Comparison of ENCODE assay signal across 8 cellular contexts in the genomic region with DNA sequence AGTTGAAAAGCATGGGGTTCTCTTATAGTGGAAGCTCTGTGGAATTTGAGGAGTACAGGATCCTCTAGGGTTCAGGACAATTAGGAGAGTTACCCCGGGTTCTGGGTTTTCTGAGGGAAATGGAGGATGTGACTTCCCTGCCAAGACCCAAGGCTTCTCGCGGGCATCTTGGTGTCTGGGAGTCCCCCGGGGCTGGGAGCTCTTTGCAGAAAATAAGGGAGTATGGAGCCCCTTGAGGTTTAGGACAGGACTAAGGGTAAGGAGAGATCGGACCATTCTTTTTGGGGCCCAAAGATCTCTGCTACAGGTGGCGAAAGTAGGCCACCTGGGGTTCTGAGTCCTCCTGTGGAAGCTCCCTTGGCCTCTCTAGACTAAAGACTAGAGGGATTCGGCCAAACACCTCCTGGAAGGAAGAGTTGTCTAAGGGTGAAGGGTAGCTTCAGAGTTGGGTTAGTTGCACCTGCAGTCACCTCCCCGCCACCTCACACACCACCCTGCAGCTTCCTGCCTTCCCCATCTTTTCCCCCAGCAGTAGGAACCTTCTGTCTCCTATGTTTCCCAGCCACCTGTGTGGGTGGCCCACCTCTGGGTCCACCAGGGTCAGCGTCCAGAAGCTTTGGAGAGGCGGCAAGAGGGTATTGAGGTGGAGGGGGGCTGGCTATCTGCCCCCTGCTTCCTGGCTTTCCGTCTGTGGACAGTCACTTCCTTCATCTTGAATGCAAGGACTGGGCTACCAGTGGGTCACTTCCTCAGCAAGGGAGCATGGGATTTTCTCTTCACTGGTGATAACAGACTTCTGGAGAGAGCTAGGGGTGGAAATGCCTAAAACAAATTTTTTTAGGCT. TPM values are rescaled to one million over a fixed set of nuclear protein-coding genes. Genes with fewer than 3 reads are reported as not detected.
A peak's percentile ranks its signal among the peaks of the same experiment; 100 is the strongest.
DNase-seq lines count a peak whose midpoint lies in the region; ATAC-seq, FAIRE-seq and TF ChIP-seq lines count a peak whose summit lies in the region.

No MANE protein-coding gene starts in this region.

- H3K4me1 Mint-ChIP-seq in Caco-2 (ENCODE audit: low read depth, unreplicated experiment), result peaks cover 25% of the 10 kb centered on the region
- peaks cover 35 to 43% of the 10 kb centered on the region in 2 donors for H3K4me1 Mint-ChIP-seq in effector memory CD8-positive, alpha-beta T cell (ENCODE audit: low read depth in 2 of 2)
- H3K4me1 Mint-ChIP-seq in osteocyte (ENCODE audit: unreplicated experiment), result peaks cover 16% of the 10 kb centered on the region

- H3K27me3 Mint-ChIP-seq in Caco-2 (ENCODE audit: insufficient read depth, unreplicated experiment), result no peaks in the 10 kb centered on the region
- H3K27me3 Mint-ChIP-seq in effector memory CD8-positive, alpha-beta T cell, result no peaks in the 10 kb centered on the region
- H3K27me3 Mint-ChIP-seq in osteocyte (ENCODE audit: unreplicated experiment), result no peaks in the 10 kb centered on the region

- peak overlapping the region; percentile 94 for H3K4me2 ChIP-seq in OCI-LY3 (ENCODE audit: low read length)

- no peaks in the 10 kb centered on the region for H3K9me3 ChIP-seq in Caco-2
- H3K9me3 ChIP-seq in OCI-LY3 (ENCODE audit: insufficient read depth, low read length), result no peaks in the 10 kb centered on the region

- H3K27ac Mint-ChIP-seq in Caco-2 (ENCODE audit: unreplicated experiment) (peak overlapping the region; percentile 82), osteocyte (ENCODE audit: unreplicated experiment) (no peak overlapping the region)
- peak overlapping the region; percentile 81 to 94 for H3K27ac Mint-ChIP-seq in effector memory CD8-positive, alpha-beta T cell

- H3K4me1 ChIP-seq in Caco-2 (peaks cover 38% of the 10 kb centered on the region), OCI-LY3 (ENCODE audit: low read length) (peaks cover 28% of the 10 kb centered on the region)

- H3K36me3 Mint-ChIP-seq in Caco-2 (ENCODE audit: insufficient read depth, unreplicated experiment), result peaks cover 17% of the 10 kb centered on the region
- H3K36me3 Mint-ChIP-seq in effector memory CD8-positive, alpha-beta T cell (ENCODE audit: insufficient read depth), result peaks cover 9% of the 10 kb centered on the region
- peaks cover 4% of the 10 kb centered on the region for H3K36me3 Mint-ChIP-seq in osteocyte (ENCODE audit: unreplicated experiment)

- intact Hi-C loops in Caco-2 (cut with micrococcal nuclease; ENCODE audit: unreplicated experiment), result loop anchor here (1.0 to 5.0 kb wide), 3 partner anchors 18 to 79 kb away; a partner anchor contains a TSS

- no peak for ATAC-seq in effector memory CD8-positive, alpha-beta T cell (replicated peaks)
- no peak for ATAC-seq in HG03159 (IDR thresholded peaks at IDR 0.05; ENCODE audit: unreplicated experiment)

- H3K36me3 ChIP-seq in Caco-2 (ENCODE audit: control insufficient read depth, insufficient read depth, low read length) (no peaks in the 10 kb centered on the region), OCI-LY3 (replicated peaks; ENCODE audit: low read depth, low read length) (peaks cover 5% of the 10 kb centered on the region)

- peaks cover 52% of the 10 kb centered on the region for H3K79me2 ChIP-seq in OCI-LY3 (ENCODE audit: low read length)

- TF ChIP-seq CTCF in Caco-2 (IDR thresholded peaks at IDR 0.05; ENCODE audit: insufficient read depth in 1 of 2, low read depth in 1 of 2, low read length in 1 of 2, severe bottlenecking in 1 of 2, unreplicated experiment in 1 of 2), result no peak
- TF ChIP-seq CTCF in OCI-LY3 (IDR thresholded peaks at IDR 0.05; ENCODE audit: low read depth, low read length), result no peak
- no peak for TF ChIP-seq CTCF in osteocyte (IDR thresholded peaks at IDR 0.05)
- TF ChIP-seq CTCF in GM20000 (IDR thresholded peaks at IDR 0.05; ENCODE audit: extremely low read depth, missing control alignments), result no peak

- peak overlapping the region; percentile 35; the same call in 1 of the 2 replicates for H2AFZ ChIP-seq in OCI-LY3 (ENCODE audit: low read depth, low read length)

- CTCF ChIA-PET in Caco-2 (lab: Charles Lee), result interaction anchor here (0.6 to 4.9 kb wide), 10 partner anchors 10 to 606 kb away, joined by 3 to 42 read pairs (median 4); a partner anchor contains a TSS

- H3K4me3 ChIP-seq in Caco-2 (ENCODE audit: low read depth, low read length) (peak overlapping the region; percentile 81), OCI-LY3 (ENCODE audit: low read length) (peak overlapping the region; percentile 88)

- POLR2A ChIA-PET in Caco-2 (lab: Charles Lee), result interaction anchor here (0.7 to 1.2 kb wide), 2 partner anchors 77 to 936 kb away, joined by 4 to 8 read pairs; no protein-coding TSS in a partner anchor

- H4K20me1 ChIP-seq in OCI-LY3 (ENCODE audit: insufficient read depth, low read length), result 0 out of 2 replicates have a peak, but pooled peaks cover 3% of the 10 kb centered on the region

- BruUV-seq in Caco-2 (replicated peaks; lab: Mats Ljungman, UMichigan), result no TSS peak

- FAIRE-seq in GM19239 (lab: Jason Lieb, UNC), result no peak

- H3K9me3 Mint-ChIP-seq in Caco-2 (ENCODE audit: unreplicated experiment), result no peaks in the 10 kb centered on the region
- H3K9me3 Mint-ChIP-seq in effector memory CD8-positive, alpha-beta T cell, result no peaks in the 10 kb centered on the region
- no peaks in the 10 kb centered on the region for H3K9me3 Mint-ChIP-seq in osteocyte (ENCODE audit: unreplicated experiment)

- H3K4me3 Mint-ChIP-seq in Caco-2 (ENCODE audit: unreplicated experiment), result peak overlapping the region; percentile 83
- peak overlapping the region; percentile 85 to 91 for H3K4me3 Mint-ChIP-seq in effector memory CD8-positive, alpha-beta T cell
- H3K4me3 Mint-ChIP-seq in osteocyte (ENCODE audit: unreplicated experiment), result peak overlapping the region; percentile 85

- peak overlapping the region; percentile 90 for H3K9ac ChIP-seq in OCI-LY3 (ENCODE audit: low read length)

- DNase-seq in Caco-2, result no peak
- DNase-seq in effector memory CD8-positive, alpha-beta T cell, result peak in 1 of 3 experiments; percentile 5
- DNase-seq in osteocyte (ENCODE audit: extremely low spot score, unreplicated experiment), result no peak
- no peak for DNase-seq in hepatic stellate cell (ENCODE audit: low spot score)
- no peak for DNase-seq in GM19239 (ENCODE audit: insufficient read length, low spot score)
- DNase-seq in GM20000 (ENCODE audit: low spot score), result no peak

- peak overlapping the region; percentile 34; the same call in 1 of the 2 replicates for H3K27ac ChIP-seq in OCI-LY3 (ENCODE audit: low read length)

- no peaks in the 10 kb centered on the region for H3K27me3 ChIP-seq in Caco-2 (replicated peaks; ENCODE audit: control insufficient read depth, insufficient read depth, low read length)
- no peaks in the 10 kb centered on the region for H3K27me3 ChIP-seq in OCI-LY3 (ENCODE audit: low read depth, low read length)

RNA-seq across cellular contexts. Expression of a gene that starts 0.9 kb away (rescaled TPM):
- total RNA-seq in Caco-2 (2022), result 34.8 and 36.3 TPM in 2 replicates
- 49.8 and 53.9 TPM in 2 replicates for total RNA-seq in osteocyte

RNA-seq across cellular contexts. Expression of a gene that starts 53.0 kb away (rescaled TPM):
- total RNA-seq in Caco-2 (2022), result 27.8 and 30.3 TPM in 2 replicates
- 32.7 and 34.0 TPM in 2 replicates for total RNA-seq in osteocyte
